In the genomic region with DNA sequence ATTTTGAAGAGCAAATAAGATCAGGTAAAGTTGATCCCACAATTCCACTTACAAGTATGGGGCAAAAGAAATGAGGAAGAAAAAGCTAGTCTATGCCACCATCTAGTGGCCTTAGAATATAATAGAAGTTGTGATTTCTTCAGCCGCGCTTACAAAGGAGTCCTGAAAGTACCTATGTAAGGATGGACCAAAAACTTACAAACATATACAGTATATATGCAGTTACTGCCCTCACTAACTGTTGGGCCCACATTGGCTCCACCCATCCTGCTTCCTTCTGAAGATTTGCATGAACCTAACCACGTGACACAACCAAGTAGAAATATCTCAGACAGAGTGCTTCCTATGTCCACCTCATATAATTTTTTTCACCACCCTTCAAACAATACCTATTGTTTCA, we compare ENCODE assay signal across 8 cellular contexts. TPM values are rescaled to one million over a fixed set of nuclear protein-coding genes. Genes with fewer than 3 reads are reported as not detected.
DNase-seq lines count a peak whose midpoint lies in the region; ATAC-seq and TF ChIP-seq lines count a peak whose summit lies in the region.

No MANE protein-coding gene starts in this region.

- no peaks in the 10 kb centered on the region for H3K36me3 ChIP-seq in heart right ventricle
- no peaks in the 10 kb centered on the region for H3K36me3 ChIP-seq in HEK293 (ENCODE audit: control insufficient read depth in 2 of 2, insufficient read depth in 1 of 2, low read length in 2 of 2)
- no peaks in the 10 kb centered on the region for H3K36me3 ChIP-seq in OCI-LY7 (ENCODE audit: insufficient read depth, low read length)

- H3K36me3 Mint-ChIP-seq in nephron progenitor cell (ENCODE audit: low read depth) = no peaks in the 10 kb centered on the region

- H3K27me3 Mint-ChIP-seq in nephron progenitor cell (ENCODE audit: low read depth, poor library complexity) = peaks cover 4% of the 10 kb centered on the region

- no TSS peak for BruUV-seq in OCI-LY7 (replicated peaks; lab: Mats Ljungman, UMichigan)

- H3K4me3 ChIP-seq in heart right ventricle (no peak overlapping the region), HEK293 (ENCODE audit: low read depth, low read length) (no peak overlapping the region), OCI-LY7 (ENCODE audit: low read depth, low read length, poor library complexity, severe bottlenecking) (no peak overlapping the region)

- CTCF ChIA-PET in HEK293 (lab: Yijun Ruan, JAX) (interaction anchor here (0.5 to 1.8 kb wide), 6 partner anchors 9 to 188 kb away, joined by 3 to 6 read pairs (median 4); no protein-coding TSS in a partner anchor), OCI-LY7 (lab: Charles Lee; ENCODE audit: unreplicated experiment) (no interaction called here)

- DNase-seq in heart right ventricle = no peak
- no peak for DNase-seq in left cardiac atrium
- peak; percentile 66 for DNase-seq in LoVo (ENCODE audit: low spot score)
- DNase-seq in OCI-LY7 (ENCODE audit: low spot score) = peak; percentile 62
- DNase-seq in dermis microvascular lymphatic vessel endothelial cell (ENCODE audit: low read depth in 2 of 2) = peak; percentile 22 to 54
- peak; percentile 4 for DNase-seq in nephron progenitor cell

- 0 out of 2 replicates have a peak overlapping the region, but pooled peaks have one; percentile 4 for H3K4me2 ChIP-seq in OCI-LY7 (ENCODE audit: low read length)

- no peak overlapping the region for H3K27ac ChIP-seq in heart right ventricle
- no peak overlapping the region for H3K27ac ChIP-seq in HEK293 (ENCODE audit: extremely low read depth, low read depth, low read length)
- no peak overlapping the region for H3K27ac ChIP-seq in OCI-LY7 (ENCODE audit: low read depth, low read length, poor library complexity, severe bottlenecking)

- no peak for ATAC-seq in heart right ventricle
- no peak for ATAC-seq in left cardiac atrium
- ATAC-seq in HG02840 (IDR thresholded peaks at IDR 0.05; ENCODE audit: low FRiP score, unreplicated experiment) = no peak

- TF ChIP-seq CTCF in heart right ventricle (IDR thresholded peaks at IDR 0.05) (peak in 7 of 9 donors; percentile 25 to 54 (median 45)), HEK293 (tag by site-specific recombination; IDR thresholded peaks at IDR 0.05) (no peak), OCI-LY7 (conservative IDR thresholded peaks at IDR 0.05; ENCODE audit: low read length) (peak; percentile 82), nephron progenitor cell (IDR thresholded peaks at IDR 0.05) (peak; percentile 53)

- no peak overlapping the region for H3K27ac Mint-ChIP-seq in nephron progenitor cell

- no peaks in the 10 kb centered on the region for H4K20me1 ChIP-seq in OCI-LY7 (ENCODE audit: insufficient read depth, low read length)

- 14 to 15% methylated on average over 3 of the region's 3 CpGs for WGBS in heart right ventricle, 2 donors

- no peaks in the 10 kb centered on the region for H3K9me2 ChIP-seq in OCI-LY7 (ENCODE audit: insufficient read depth, low read length)

- POLR2A ChIA-PET in HEK293 (lab: Yijun Ruan, JAX) = no interaction called here
- POLR2A ChIA-PET in OCI-LY7 (lab: Charles Lee) = interaction anchor here (0.6 kb wide), 1 partner anchor 375 kb away, joined by 3 read pairs; no protein-coding TSS in a partner anchor

- peaks cover 0 to 5% (median 0%) of the 10 kb centered on the region in 9 donors for H3K4me1 ChIP-seq in heart right ventricle
- H3K4me1 ChIP-seq in HEK293 (ENCODE audit: control insufficient read depth, insufficient read depth, low read length) = no peaks in the 10 kb centered on the region
- H3K4me1 ChIP-seq in OCI-LY7 (ENCODE audit: insufficient read depth, low read length, poor library complexity, severe bottlenecking) = peaks cover 4% of the 10 kb centered on the region

- H3K9me3 Mint-ChIP-seq in nephron progenitor cell = no peaks in the 10 kb centered on the region

- H3K79me2 ChIP-seq in OCI-LY7 (ENCODE audit: insufficient read depth, low read depth, low read length) = no peaks in the 10 kb centered on the region

- H3K9me3 ChIP-seq in heart right ventricle = peaks cover 0 to 10% (median 0%) of the 10 kb centered on the region in 11 donors
- no peaks in the 10 kb centered on the region for H3K9me3 ChIP-seq in HEK293 (ENCODE audit: control insufficient read depth, insufficient read depth, low read depth, low read length)
- no peaks in the 10 kb centered on the region for H3K9me3 ChIP-seq in OCI-LY7 (ENCODE audit: low read length)

- no peaks in the 10 kb centered on the region for H3K27me3 ChIP-seq in heart right ventricle

- no peak overlapping the region; the same call in 1 of the 2 replicates for H2AFZ ChIP-seq in OCI-LY7 (ENCODE audit: low read length)

- no peak overlapping the region for H3K4me3 Mint-ChIP-seq in nephron progenitor cell

- H3K4me1 Mint-ChIP-seq in nephron progenitor cell = no peaks in the 10 kb centered on the region

- intact Hi-C loops in heart right ventricle (cut with DNase I) = no loop called here
- intact Hi-C loops in left cardiac atrium (cut with DNase I) = no loop called here
- intact Hi-C loops in OCI-LY7 (cut with micrococcal nuclease; ENCODE audit: unreplicated experiment) = loop anchor here (5.0 kb wide), 2 partner anchors 60 to 505 kb away; no protein-coding TSS in a partner anchor

TF ChIP-seq in HEK293, 187 proteins besides CTCF, POLR2A, EP300 and RAD21:
- peak; percentile 67 for TF ChIP-seq ZNF654 (tag by site-specific recombination; IDR thresholded peaks at IDR 0.05; ENCODE audit: low read depth)
- TF ChIP-seq, protein P1, sequence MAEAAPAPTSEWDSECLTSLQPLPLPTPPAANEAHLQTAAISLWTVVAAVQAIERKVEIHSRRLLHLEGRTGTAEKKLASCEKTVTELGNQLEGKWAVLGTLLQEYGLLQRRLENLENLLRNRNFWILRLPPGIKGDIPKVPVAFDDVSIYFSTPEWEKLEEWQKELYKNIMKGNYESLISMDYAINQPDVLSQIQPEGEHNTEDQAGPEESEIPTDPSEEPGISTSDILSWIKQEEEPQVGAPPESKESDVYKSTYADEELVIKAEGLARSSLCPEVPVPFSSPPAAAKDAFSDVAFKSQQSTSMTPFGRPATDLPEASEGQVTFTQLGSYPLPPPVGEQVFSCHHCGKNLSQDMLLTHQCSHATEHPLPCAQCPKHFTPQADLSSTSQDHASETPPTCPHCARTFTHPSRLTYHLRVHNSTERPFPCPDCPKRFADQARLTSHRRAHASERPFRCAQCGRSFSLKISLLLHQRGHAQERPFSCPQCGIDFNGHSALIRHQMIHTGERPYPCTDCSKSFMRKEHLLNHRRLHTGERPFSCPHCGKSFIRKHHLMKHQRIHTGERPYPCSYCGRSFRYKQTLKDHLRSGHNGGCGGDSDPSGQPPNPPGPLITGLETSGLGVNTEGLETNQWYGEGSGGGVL (tag by site-specific recombination; IDR thresholded peaks at IDR 0.05) = no peak

RNA-seq across cellular contexts. Expression of a gene that starts 11.7 kb away (rescaled TPM):
- total RNA-seq in heart right ventricle (not detected), left cardiac atrium (not detected), OCI-LY7 (2022) (not detected in 2 replicates), dermis microvascular lymphatic vessel endothelial cell (not detected in 2 replicates)
- not detected for polyA plus RNA-seq in heart right ventricle
- total RNA-seq in OCI-LY7 (2014; rRNA removed; shearing (Covaris generic)) = not detected in 2 replicates

Comparison
In these comparisons a context has a peak if more than half of its experiments do, and no peak if none do; other contexts are left out.
1. DNase-seq: peak in LoVo (single experiment), OCI-LY7 (single experiment), dermis microvascular lymphatic vessel endothelial cell (2 of 2) and nephron progenitor cell (single experiment); none in heart right ventricle (0 of 2) and left cardiac atrium (single experiment).